In the genomic region with DNA sequence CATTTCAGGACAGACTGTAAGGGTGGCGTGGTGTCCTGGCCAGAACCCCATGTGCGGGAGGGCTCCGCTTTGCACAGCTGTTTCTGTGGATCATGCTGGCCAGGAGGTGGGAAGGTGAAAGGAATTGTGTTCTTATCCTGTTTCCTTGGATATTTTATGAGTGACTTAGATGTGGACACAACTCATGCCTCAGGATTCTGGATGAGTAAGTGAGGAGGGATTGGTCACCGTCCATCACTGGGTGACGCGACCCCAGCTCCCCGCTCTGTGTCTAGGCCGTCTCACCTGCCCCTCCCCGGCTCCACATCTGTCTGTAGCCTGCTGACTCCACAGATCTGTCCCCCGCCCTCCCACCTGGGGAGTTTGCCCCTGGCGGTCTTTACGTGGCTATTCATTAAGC, we compare ENCODE assay signal across 11 cellular contexts. TPM values are rescaled to one million over a fixed set of nuclear protein-coding genes. Genes with fewer than 3 reads are reported as not detected.
DNase-seq lines count a peak whose midpoint lies in the region; ATAC-seq, FAIRE-seq and TF ChIP-seq lines count a peak whose summit lies in the region.
"Had no signal": no experiment of that assay in that cellular context is flagged by ENCODE, and none has a peak within 500 bp of the region (broad histone marks: within the 10 kb centered on the region; RNA-seq: fewer than 3 reads in every experiment).

No MANE protein-coding gene starts in this region.

- peak overlapping the region; percentile 54 for H4K91ac ChIP-seq in trophoblast cell (ENCODE audit: low read depth, low read length)

- ATAC-seq in GM23338 (no peak; the same call in 2 of the 3 replicates), RWPE2 (ENCODE audit: low read depth) (peak; percentile 98)
- ATAC-seq: activated CD8-positive, alpha-beta memory T cell treated with anti-CD3 and anti-CD28 coated beads, Interleukin-2, amount 10 ng/mL, durations not matched to agents 7 days and 5 days had no signal

- no peaks in the 10 kb centered on the region for H3F3A ChIP-seq in GM23338 (replicated peaks; ENCODE audit: low read depth)

- no peak overlapping the region for H3K27ac Mint-ChIP-seq in GM23338

- no peaks in the 10 kb centered on the region for H3K79me2 ChIP-seq in GM23338 (replicated peaks; ENCODE audit: insufficient read depth)
- H3K79me2 ChIP-seq in endothelial cell of umbilical vein (ENCODE audit: control insufficient read depth, insufficient read depth, low read length), result no peaks in the 10 kb centered on the region
- H3K79me2 ChIP-seq in trophoblast cell (ENCODE audit: control insufficient read depth, insufficient read depth, low read length, poor library complexity), result no peaks in the 10 kb centered on the region
- H3K79me2 ChIP-seq: parathyroid adenoma had no signal

- H3K4me2 ChIP-seq in GM23338 (0 out of 2 replicates have a peak overlapping the region, but pooled peaks have one; percentile 14), endothelial cell of umbilical vein (ENCODE audit: insufficient read depth, low read length) (no peak overlapping the region), trophoblast cell (ENCODE audit: low read length) (no peak overlapping the region)

- H3K14ac ChIP-seq in trophoblast cell (ENCODE audit: low read length), result no peak overlapping the region

- no peaks in the 10 kb centered on the region for H3K9me2 ChIP-seq in GM23338 (ENCODE audit: insufficient read depth)

- peaks cover 2% of the 10 kb centered on the region for H3K27me3 Mint-ChIP-seq in GM23338 (ENCODE audit: insufficient read depth, low read depth, poor library complexity)
- H3K27me3 Mint-ChIP-seq: activated CD8-positive, alpha-beta memory T cell treated with anti-CD3 and anti-CD28 coated beads, Interleukin-2, amount 10 ng/mL, durations not matched to agents 7 days and 5 days had no signal

- no peak overlapping the region for H3K27ac ChIP-seq in GM23338 (ENCODE audit: low read depth)
- peak overlapping the region; percentile 88 for H3K27ac ChIP-seq in RWPE2 (ENCODE audit: poor library complexity, severe bottlenecking)
- H3K27ac ChIP-seq in endothelial cell of umbilical vein (ENCODE audit: insufficient read depth, low read depth, low read length), result no peak overlapping the region
- no peak overlapping the region for H3K27ac ChIP-seq in trophoblast cell (ENCODE audit: low read depth, low read length)
- H3K27ac ChIP-seq: parathyroid adenoma had no signal

- dilution Hi-C loops in endothelial cell of umbilical vein (cut with MboI; ENCODE audit: extremely low pct_ligation_motif_present, low sequenced_read_pairs), result no loop called here

- H3K36me3 ChIP-seq in GM23338 (ENCODE audit: insufficient read depth) (no peaks in the 10 kb centered on the region), RWPE2 (ENCODE audit: low read depth) (no peaks in the 10 kb centered on the region), endothelial cell of umbilical vein (ENCODE audit: control insufficient read depth in 2 of 2, extremely low read depth in 1 of 2, insufficient read depth in 2 of 2, low read length in 2 of 2) (no peaks in the 10 kb centered on the region), trophoblast cell (ENCODE audit: control insufficient read depth in 1 of 2, insufficient read depth in 2 of 2, low read length in 2 of 2) (no peaks in the 10 kb centered on the region)

- TF ChIP-seq POLR2A in endothelial cell of umbilical vein (IDR thresholded peaks at IDR 0.05; ENCODE audit: low read depth, low read length), result no peak

- H3K27me3 ChIP-seq in GM23338 (ENCODE audit: insufficient read depth), result no peaks in the 10 kb centered on the region
- H3K27me3 ChIP-seq in RWPE2 (ENCODE audit: insufficient read depth, poor library complexity, severe bottlenecking), result no peaks in the 10 kb centered on the region
- no peaks in the 10 kb centered on the region for H3K27me3 ChIP-seq in endothelial cell of umbilical vein (ENCODE audit: control insufficient read depth in 2 of 2, insufficient read depth in 2 of 2, low read length in 2 of 2)
- H3K27me3 ChIP-seq in trophoblast cell (ENCODE audit: insufficient read depth, low read length), result no peaks in the 10 kb centered on the region

- no peaks in the 10 kb centered on the region for H3K9me1 ChIP-seq in endothelial cell of umbilical vein (replicated peaks; ENCODE audit: control insufficient read depth, extremely low read depth, insufficient read depth, low read length)

- TF ChIP-seq CTCF in GM23338 (conservative IDR thresholded peaks at IDR 0.05; ENCODE audit: low read depth in 2 of 2) (no peak), RWPE2 (IDR thresholded peaks at IDR 0.05; ENCODE audit: poor library complexity, severe bottlenecking) (peak; percentile 29), endothelial cell of umbilical vein (IDR thresholded peaks at IDR 0.05; ENCODE audit: extremely low read depth in 1 of 2, insufficient read depth in 1 of 2, low read depth in 1 of 2, low read length in 2 of 2) (no peak)

- CTCF ChIA-PET in endothelial cell of umbilical vein (lab: Charles Lee), result interaction anchor here (0.9 to 1.0 kb wide), 2 partner anchors 11 to 19 kb away, joined by 3 to 4 read pairs; no protein-coding TSS in a partner anchor

- H3K4me1 Mint-ChIP-seq in GM23338, result peaks cover 7% of the 10 kb centered on the region; the same call in 2 of the 3 replicates

- H4K12ac ChIP-seq in trophoblast cell (ENCODE audit: low read depth, low read length), result no peak overlapping the region

- no peaks in the 10 kb centered on the region for H3K9me3 ChIP-seq in RWPE2 (ENCODE audit: severe bottlenecking)
- H3K9me3 ChIP-seq in endothelial cell of umbilical vein (replicated peaks; ENCODE audit: control insufficient read depth, insufficient read depth, low read length), result no peaks in the 10 kb centered on the region
- no peaks in the 10 kb centered on the region for H3K9me3 ChIP-seq in trophoblast cell (ENCODE audit: insufficient read depth, low read depth, low read length)

- H3K9me3 Mint-ChIP-seq in GM23338, result no peaks in the 10 kb centered on the region

- no CpG with 5 or more reads among the region's 12 CpGs for WGBS in trophoblast cell (ENCODE audit: extremely low coverage, insufficient coverage, insufficient read length)

- peaks cover 2% of the 10 kb centered on the region for H3K79me1 ChIP-seq in trophoblast cell (ENCODE audit: low read length)

- peak; percentile 28 for FAIRE-seq in endothelial cell of umbilical vein (lab: Jason Lieb, UNC)

- no peak overlapping the region for H2BK5ac ChIP-seq in trophoblast cell (ENCODE audit: low read depth, low read length, poor library complexity)

- POLR2A ChIA-PET in endothelial cell of umbilical vein (lab: Charles Lee), result no interaction called here

- H4K20me1 ChIP-seq in GM23338 (replicated peaks; ENCODE audit: insufficient read depth) (no peaks in the 10 kb centered on the region), endothelial cell of umbilical vein (replicated peaks; ENCODE audit: control insufficient read depth, extremely low read depth, insufficient read depth, low read length) (no peaks in the 10 kb centered on the region)

- DNase-seq in GM23338 (ENCODE audit: low spot score) (no peak), RWPE2 (ENCODE audit: low spot score) (peak; percentile 94), endothelial cell of umbilical vein (ENCODE audit: low read depth, low spot score) (no peak), trophoblast cell (peak; percentile 91 to 93), DMS79 (lab: John Stamatoyannopoulos, UW) (no peak), NCI-H1436 (lab: John Stamatoyannopoulos, UW) (no peak), NCI-H1105 (lab: John Stamatoyannopoulos, UW) (no peak), NK-92 (lab: John Stamatoyannopoulos, UW; ENCODE audit: unreplicated experiment) (no peak)
- DNase-seq: activated CD8-positive, alpha-beta memory T cell treated with anti-CD3 and anti-CD28 coated beads, Interleukin-2, amount 10 ng/mL, durations not matched to agents 7 days and 5 days; NCI-H1048 had no signal

- H2AFZ ChIP-seq in GM23338 (no peak overlapping the region), endothelial cell of umbilical vein (ENCODE audit: low read depth, low read length) (peak overlapping the region; percentile 54), trophoblast cell (ENCODE audit: insufficient read depth, low read length, poor library complexity) (no peak overlapping the region)
- H2AFZ ChIP-seq: parathyroid adenoma had no signal

- H2BK12ac ChIP-seq in trophoblast cell (ENCODE audit: low read length), result no peak overlapping the region

- no peak overlapping the region for H3K23ac ChIP-seq in trophoblast cell (ENCODE audit: low read length)

- no peak overlapping the region for H2AK5ac ChIP-seq in trophoblast cell (ENCODE audit: low read length)

- no peak overlapping the region for H3K4ac ChIP-seq in trophoblast cell (ENCODE audit: low read depth, low read length)

- no peaks in the 10 kb centered on the region for H3K4me1 ChIP-seq in GM23338 (ENCODE audit: insufficient read depth)
- peaks cover 31% of the 10 kb centered on the region for H3K4me1 ChIP-seq in RWPE2 (ENCODE audit: insufficient read depth, poor library complexity, severe bottlenecking)
- no peaks in the 10 kb centered on the region for H3K4me1 ChIP-seq in endothelial cell of umbilical vein (ENCODE audit: control insufficient read depth, extremely low read depth, insufficient read depth, low read length)
- H3K4me1 ChIP-seq in trophoblast cell (ENCODE audit: control insufficient read depth in 1 of 2, insufficient read depth in 2 of 2, low read length in 2 of 2), result peaks cover 11 to 12% of the 10 kb centered on the region in 2 experiments
- H3K4me1 ChIP-seq: parathyroid adenoma had no signal

- H3K4me3 ChIP-seq in GM23338 (no peak overlapping the region), RWPE2 (ENCODE audit: severe bottlenecking) (no peak overlapping the region), endothelial cell of umbilical vein (replicated peaks in 1 of 3; ENCODE audit: insufficient read depth in 1 of 3, low read depth in 1 of 3, low read length in 3 of 3) (no peak overlapping the region), trophoblast cell (ENCODE audit: low read depth, low read length) (no peak overlapping the region)

- no peak overlapping the region for H3K4me3 Mint-ChIP-seq in GM23338
- H3K4me3 Mint-ChIP-seq: activated CD8-positive, alpha-beta memory T cell treated with anti-CD3 and anti-CD28 coated beads, Interleukin-2, amount 10 ng/mL, durations not matched to agents 7 days and 5 days had no signal

- H2BK120ac ChIP-seq in trophoblast cell (ENCODE audit: insufficient read depth, low read length, poor library complexity), result no peak overlapping the region

- H3K18ac ChIP-seq in trophoblast cell (ENCODE audit: low read length), result peak overlapping the region; percentile 47

- intact Hi-C loops in endothelial cell of umbilical vein (cut with micrococcal nuclease), result no loop called here

- 0 out of 3 replicates have a peak, but pooled peaks cover 3% of the 10 kb centered on the region for H3K36me3 Mint-ChIP-seq in GM23338 (ENCODE audit: low read depth)

- H3K9ac ChIP-seq in endothelial cell of umbilical vein (replicated peaks; ENCODE audit: extremely low read depth, insufficient read depth, low read length) (no peak overlapping the region), trophoblast cell (ENCODE audit: low read length) (no peak overlapping the region)
- H3K9ac ChIP-seq: parathyroid adenoma had no signal

- no peak overlapping the region for H4K8ac ChIP-seq in trophoblast cell (ENCODE audit: low read depth, low read length)

- BruUV-seq in endothelial cell of umbilical vein (replicated peaks; lab: Mats Ljungman, UMichigan), result no TSS peak

RNA-seq across cellular contexts. Expression of a gene that starts 48.8 kb away (rescaled TPM):
- total RNA-seq in GM23338 (2014; rRNA removed; shearing (Covaris generic)), result 16.8 and 32.1 TPM in 2 replicates
- 6.6 and 7.8 TPM in 2 replicates for polyA plus RNA-seq in GM23338 (2016; fragmentation: Nextera tagmentation; extraction: Ambion mirVana)
- 5.2 and 7.3 TPM in 2 replicates for total RNA-seq in endothelial cell of umbilical vein
- polyA plus RNA-seq in endothelial cell of umbilical vein, result 3.5 and 3.9 TPM in 2 replicates
- polyA plus RNA-seq in endothelial cell of umbilical vein (2011; cell fraction: cytosol; rRNA removed), result 2.9 and 3.2 TPM in 2 replicates
- polyA plus RNA-seq in endothelial cell of umbilical vein (2011; cell fraction: nucleus; rRNA removed), result 11.2 and 14.6 TPM in 2 replicates
- polyA plus RNA-seq in endothelial cell of umbilical vein (2012), result 5.4 and 5.7 TPM in 2 replicates
- polyA minus RNA-seq in endothelial cell of umbilical vein, result 5.0 and 5.3 TPM in 2 replicates
- 1.0 TPM for polyA minus RNA-seq in endothelial cell of umbilical vein (2011; cell fraction: cytosol; rRNA and poly(A)+ RNA removed)
- polyA minus RNA-seq in endothelial cell of umbilical vein (2011; cell fraction: nucleus; rRNA and poly(A)+ RNA removed), result 5.0 and 5.8 TPM in 2 replicates
- 3.8 and 4.0 TPM in 2 replicates for polyA plus RNA-seq in trophoblast cell (2013)

Comparison
In these comparisons a context has a peak if more than half of its experiments do, and no peak if none do; other contexts are left out.
1. DNase-seq: peak in RWPE2 (single experiment) and trophoblast cell (2 of 2); none in GM23338 (single experiment), endothelial cell of umbilical vein (single experiment), DMS79 (single experiment), NCI-H1436 (single experiment), NCI-H1105 (single experiment) and NK-92 (single experiment).